In genomic region chr3:189305412-189305811, GRCh38 we compare ENCODE assay signal across 10 cellular contexts.
A peak's percentile ranks its signal among the peaks of the same experiment; 100 is the strongest.
DNase-seq lines count a peak whose midpoint lies in the region; ATAC-seq lines count a peak whose summit lies in the region.
"Had no signal": no experiment of that assay in that cellular context is flagged by ENCODE, and none has a peak within 500 bp of the region (broad histone marks: within the 10 kb centered on the region; RNA-seq: fewer than 3 reads in every experiment).

No MANE protein-coding gene starts in this region.

- H3K9me3 Mint-ChIP-seq in activated CD4-positive, alpha-beta memory T cell treated with anti-CD3 and anti-CD28 coated beads for 36 hours = no peaks in the 10 kb centered on the region
- no peaks in the 10 kb centered on the region for H3K9me3 Mint-ChIP-seq in stimulated activated memory B cell treated with anti-CD40 and anti-IgM and Interleukin-4, amounts not matched to agents 10 μg/mL and 1 μg/mL and 100 μg/mL, for 72 hours
- H3K9me3 Mint-ChIP-seq: memory B cell had no signal

- CTCF ChIA-PET in activated CD4-positive, alpha-beta memory T cell treated with anti-CD3 and anti-CD28 coated beads for 36 hours (lab: Charles Lee) = interaction anchor here (1.4 kb wide), 1 partner anchor 224 kb away, joined by 3 read pairs; no protein-coding TSS in a partner anchor

- peak; percentile 54 for DNase-seq in NCI-H146 (lab: John Stamatoyannopoulos, UW)
- DNase-seq in NCI-H146 treated with DMSO at 0.1 percent for 48 hours (lab: John Stamatoyannopoulos, UW; ENCODE audit: unreplicated experiment) = no peak
- DNase-seq in activated CD4-positive, alpha-beta memory T cell treated with anti-CD3 and anti-CD28 coated beads for 36 hours = no peak
- DNase-seq in ureter (ENCODE audit: low spot score) = no peak
- no peak for DNase-seq in islet precursor cell
- no peak for DNase-seq in mucosa of gallbladder (ENCODE audit: low spot score)
- DNase-seq: 8988T had no signal

- POLR2A ChIA-PET in activated CD4-positive, alpha-beta memory T cell treated with anti-CD3 and anti-CD28 coated beads for 36 hours (lab: Charles Lee) = interaction anchor here (1.0 to 1.4 kb wide), 3 partner anchors 19 to 224 kb away, joined by 3 to 6 read pairs (median 5); no protein-coding TSS in a partner anchor

- H3K36me3 Mint-ChIP-seq in activated CD4-positive, alpha-beta memory T cell treated with anti-CD3 and anti-CD28 coated beads for 36 hours = peaks cover 3% of the 10 kb centered on the region
- no peaks in the 10 kb centered on the region for H3K36me3 Mint-ChIP-seq in stimulated activated memory B cell treated with anti-CD40 and anti-IgM and Interleukin-4, amounts not matched to agents 10 μg/mL and 1 μg/mL and 100 μg/mL, for 72 hours
- H3K36me3 Mint-ChIP-seq: memory B cell had no signal

- ATAC-seq in HG02759 (IDR thresholded peaks at IDR 0.05; ENCODE audit: unreplicated experiment) = peak; percentile 43
- ATAC-seq in stimulated activated memory B cell treated with anti-CD40 and anti-IgM and Interleukin-4, amounts not matched to agents 10 μg/mL and 1 μg/mL and 100 μg/mL, for 72 hours = peak; percentile 7

- H3K27ac Mint-ChIP-seq in activated CD4-positive, alpha-beta memory T cell treated with anti-CD3 and anti-CD28 coated beads for 36 hours = peak overlapping the region; percentile 89
- H3K27ac Mint-ChIP-seq in stimulated activated memory B cell treated with anti-CD40 and anti-IgM and Interleukin-4, amounts not matched to agents 10 μg/mL and 1 μg/mL and 100 μg/mL, for 72 hours = peak overlapping the region; percentile 14
- H3K27ac Mint-ChIP-seq: memory B cell had no signal

- intact Hi-C loops in activated CD4-positive, alpha-beta memory T cell treated with anti-CD3 and anti-CD28 coated beads for 36 hours (cut with micrococcal nuclease) = loop anchor here (1.0 to 5.0 kb wide), 7 partner anchors 17 to 257 kb away; no protein-coding TSS in a partner anchor

- H3K4me1 Mint-ChIP-seq in activated CD4-positive, alpha-beta memory T cell treated with anti-CD3 and anti-CD28 coated beads for 36 hours (ENCODE audit: low read depth) = peaks cover 47% of the 10 kb centered on the region
- peaks cover 12% of the 10 kb centered on the region for H3K4me1 Mint-ChIP-seq in stimulated activated memory B cell treated with anti-CD40 and anti-IgM and Interleukin-4, amounts not matched to agents 10 μg/mL and 1 μg/mL and 100 μg/mL, for 72 hours
- H3K4me1 Mint-ChIP-seq: memory B cell had no signal

- no peaks in the 10 kb centered on the region for H3K27me3 Mint-ChIP-seq in activated CD4-positive, alpha-beta memory T cell treated with anti-CD3 and anti-CD28 coated beads for 36 hours
- H3K27me3 Mint-ChIP-seq in stimulated activated memory B cell treated with anti-CD40 and anti-IgM and Interleukin-4, amounts not matched to agents 10 μg/mL and 1 μg/mL and 100 μg/mL, for 72 hours = no peaks in the 10 kb centered on the region
- H3K27me3 Mint-ChIP-seq: memory B cell had no signal

- H3K4me3 Mint-ChIP-seq in activated CD4-positive, alpha-beta memory T cell treated with anti-CD3 and anti-CD28 coated beads for 36 hours = no peak overlapping the region
- H3K4me3 Mint-ChIP-seq in stimulated activated memory B cell treated with anti-CD40 and anti-IgM and Interleukin-4, amounts not matched to agents 10 μg/mL and 1 μg/mL and 100 μg/mL, for 72 hours = no peak overlapping the region
- H3K4me3 Mint-ChIP-seq: memory B cell had no signal
